Comparison of ENCODE assay signal across 18 cellular contexts in the genomic region with DNA sequence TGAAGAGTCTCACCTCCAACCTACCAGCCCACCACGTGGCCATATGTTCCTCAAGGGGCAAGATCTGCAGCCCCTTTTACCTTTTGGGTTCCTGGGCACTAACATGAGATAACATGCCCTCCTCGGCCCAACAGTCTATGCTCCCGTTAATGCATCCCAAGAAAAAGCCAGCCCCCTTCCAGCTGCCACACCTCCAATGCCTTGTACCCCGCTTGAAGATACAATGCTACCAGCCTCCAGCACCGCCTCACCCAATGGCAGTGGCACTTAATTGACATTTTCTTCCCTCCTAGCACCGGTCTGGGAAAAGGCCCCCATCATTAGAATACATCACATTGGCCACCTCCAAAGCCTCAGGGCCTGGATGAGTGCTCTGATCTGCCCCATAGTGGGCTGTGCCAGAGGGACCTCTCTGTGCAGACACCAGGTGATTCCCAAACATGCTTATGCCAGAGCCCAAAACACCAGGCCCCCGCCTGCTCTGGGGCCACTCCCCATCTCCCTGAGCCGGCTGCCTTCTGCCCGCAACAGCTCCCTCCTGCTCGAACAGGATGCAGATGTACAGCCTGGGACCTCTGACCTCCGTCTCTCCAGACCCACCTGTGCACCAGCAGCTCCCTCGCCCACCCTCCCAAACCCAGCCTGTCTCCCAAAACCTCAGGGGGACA.
DNase-seq lines count a peak whose midpoint lies in the region; ATAC-seq and TF ChIP-seq lines count a peak whose summit lies in the region.
"Had no signal": no experiment of that assay in that cellular context is flagged by ENCODE, and none has a peak within 500 bp of the region (broad histone marks: within the 10 kb centered on the region; RNA-seq: fewer than 3 reads in every experiment).

No MANE protein-coding gene starts in this region.

- no peaks in the 10 kb centered on the region for H3K9me3 Mint-ChIP-seq in T-helper 1 cell treated with Interleukin-12 subunit alpha and Interleukin-12 subunit beta and Interleukin-4 antibody, amounts not matched to agents 30 μg/mL and 1 μg/mL, for 36 hours
- H3K9me3 Mint-ChIP-seq in CD4-positive, CD25-positive, alpha-beta regulatory T cell, result no peaks in the 10 kb centered on the region
- H3K9me3 Mint-ChIP-seq in chondrocyte (ENCODE audit: low read depth), result no peaks in the 10 kb centered on the region
- H3K9me3 Mint-ChIP-seq in activated CD4-positive, alpha-beta T cell treated with anti-CD3 and anti-CD28 coated beads, Interleukin-2, amount 10 ng/mL, durations not matched to agents 24 days and 14 days, result no peaks in the 10 kb centered on the region

- H4K91ac ChIP-seq in neuronal stem cell (ENCODE audit: low read depth, low read length, poor library complexity), result no peak overlapping the region

- TF ChIP-seq CTCF in chondrocyte (IDR thresholded peaks at IDR 0.05), result no peak

- peak overlapping the region; percentile 17 for H3K23ac ChIP-seq in neuronal stem cell (ENCODE audit: low read depth, low read length, poor library complexity)

- H3K4me3 Mint-ChIP-seq in T-helper 1 cell treated with Interleukin-12 subunit alpha and Interleukin-12 subunit beta and Interleukin-4 antibody, amounts not matched to agents 30 μg/mL and 1 μg/mL, for 36 hours, result no peak overlapping the region
- H3K4me3 Mint-ChIP-seq in CD4-positive, CD25-positive, alpha-beta regulatory T cell, result no peak overlapping the region
- no peak overlapping the region for H3K4me3 Mint-ChIP-seq in chondrocyte (ENCODE audit: unreplicated experiment)
- H3K4me3 Mint-ChIP-seq in activated CD4-positive, alpha-beta T cell treated with anti-CD3 and anti-CD28 coated beads, Interleukin-2, amount 10 ng/mL, durations not matched to agents 24 days and 14 days, result no peak overlapping the region

- H3K27ac ChIP-seq in CD4-positive, CD25-positive, alpha-beta regulatory T cell (ENCODE audit: insufficient read depth, low read length, poor library complexity, severe bottlenecking), result no peak overlapping the region
- no peak overlapping the region for H3K27ac ChIP-seq in neuronal stem cell (replicated peaks; ENCODE audit: low read length)

- no peak overlapping the region for H3K9ac ChIP-seq in neuronal stem cell (ENCODE audit: low read depth, low read length, poor library complexity)

- no peaks in the 10 kb centered on the region for H3K9me3 ChIP-seq in CD4-positive, CD25-positive, alpha-beta regulatory T cell (ENCODE audit: control insufficient read depth in 2 of 2, low read length in 2 of 2)
- no peaks in the 10 kb centered on the region for H3K9me3 ChIP-seq in neuronal stem cell (replicated peaks in 1 of 2; ENCODE audit: control insufficient read depth in 2 of 2, insufficient read depth in 1 of 2, low read depth in 1 of 2, low read length in 2 of 2)

- no peak overlapping the region for H2AFZ ChIP-seq in neuronal stem cell (ENCODE audit: low read length)

- H4K8ac ChIP-seq in neuronal stem cell (ENCODE audit: low read depth, low read length), result no peak overlapping the region

- no peak overlapping the region for H2BK15ac ChIP-seq in neuronal stem cell (ENCODE audit: low read length)

- ATAC-seq in CD4-positive, CD25-positive, alpha-beta regulatory T cell (ENCODE audit: low read depth in 2 of 2), result no peak
- ATAC-seq: HCT116, K562 had no signal

- DNase-seq in T-helper 1 cell (no peak), chondrocyte (ENCODE audit: low spot score) (peak; percentile 59), neuronal stem cell (ENCODE audit: low spot score) (no peak), NCI-H226 (no peak), NCI-H146 treated with DMSO at 0.1 percent for 48 hours (lab: John Stamatoyannopoulos, UW; ENCODE audit: unreplicated experiment) (no peak)
- DNase-seq in CD4-positive, CD25-positive, alpha-beta regulatory T cell, result no peak
- no peak for DNase-seq in activated CD4-positive, alpha-beta T cell treated with anti-CD3 and anti-CD28 coated beads, Interleukin-2, amount 10 ng/mL, durations not matched to agents 24 days and 14 days
- DNase-seq: 8988T; C1 segment of cervical spinal cord; DMS79 treated with DMSO at 0.1 percent for 48 hours; NCI-H1694 treated with DMSO at 0.1 percent for 48 hours; NCI-H69; NK-92 treated with Interleukin-12 subunit alpha and Interleukin-12 subunit beta, amount 100 ng/mL, for 24 hours; OCI-M1; RPMI8226 had no signal

- peaks cover 19% of the 10 kb centered on the region for H3K36me3 ChIP-seq in CD4-positive, CD25-positive, alpha-beta regulatory T cell (ENCODE audit: control insufficient read depth, insufficient read depth, low read length)
- peaks cover 4 to 19% of the 10 kb centered on the region in 2 donors for H3K36me3 ChIP-seq in neuronal stem cell (replicated peaks in 1 of 2; ENCODE audit: control insufficient read depth in 2 of 2, insufficient read depth in 2 of 2, low read length in 2 of 2)

- H3K4me2 ChIP-seq in neuronal stem cell (ENCODE audit: insufficient read depth, low read length, poor library complexity, severe bottlenecking), result no peak overlapping the region

- H3K36me3 Mint-ChIP-seq in T-helper 1 cell treated with Interleukin-12 subunit alpha and Interleukin-12 subunit beta and Interleukin-4 antibody, amounts not matched to agents 30 μg/mL and 1 μg/mL, for 36 hours (ENCODE audit: low read depth), result peaks cover 10% of the 10 kb centered on the region
- peaks cover 18% of the 10 kb centered on the region for H3K36me3 Mint-ChIP-seq in CD4-positive, CD25-positive, alpha-beta regulatory T cell
- H3K36me3 Mint-ChIP-seq in chondrocyte (ENCODE audit: low read depth), result peaks cover 13% of the 10 kb centered on the region
- H3K36me3 Mint-ChIP-seq in activated CD4-positive, alpha-beta T cell treated with anti-CD3 and anti-CD28 coated beads, Interleukin-2, amount 10 ng/mL, durations not matched to agents 24 days and 14 days (ENCODE audit: low read depth), result peaks cover 15% of the 10 kb centered on the region

- peak overlapping the region; percentile 57 for H2BK5ac ChIP-seq in neuronal stem cell (ENCODE audit: low read length)

- H3K27me3 ChIP-seq in CD4-positive, CD25-positive, alpha-beta regulatory T cell (ENCODE audit: control insufficient read depth, insufficient read depth, low read length), result no peaks in the 10 kb centered on the region
- no peaks in the 10 kb centered on the region for H3K27me3 ChIP-seq in neuronal stem cell (ENCODE audit: control insufficient read depth in 3 of 3, insufficient read depth in 3 of 3, low read depth in 1 of 3, low read length in 3 of 3)

- H3K27me3 Mint-ChIP-seq in T-helper 1 cell treated with Interleukin-12 subunit alpha and Interleukin-12 subunit beta and Interleukin-4 antibody, amounts not matched to agents 30 μg/mL and 1 μg/mL, for 36 hours (ENCODE audit: low read depth), result no peaks in the 10 kb centered on the region
- no peaks in the 10 kb centered on the region for H3K27me3 Mint-ChIP-seq in CD4-positive, CD25-positive, alpha-beta regulatory T cell
- H3K27me3 Mint-ChIP-seq in chondrocyte (ENCODE audit: low read depth), result no peaks in the 10 kb centered on the region
- no peaks in the 10 kb centered on the region for H3K27me3 Mint-ChIP-seq in activated CD4-positive, alpha-beta T cell treated with anti-CD3 and anti-CD28 coated beads, Interleukin-2, amount 10 ng/mL, durations not matched to agents 24 days and 14 days

- H3K79me1 ChIP-seq in neuronal stem cell (ENCODE audit: low read depth, low read length), result peaks cover 10% of the 10 kb centered on the region

- no peak overlapping the region for H2BK12ac ChIP-seq in neuronal stem cell (ENCODE audit: low read length)

- no peak overlapping the region for H3K14ac ChIP-seq in neuronal stem cell (ENCODE audit: low read length)

- H3K4me1 Mint-ChIP-seq in T-helper 1 cell treated with Interleukin-12 subunit alpha and Interleukin-12 subunit beta and Interleukin-4 antibody, amounts not matched to agents 30 μg/mL and 1 μg/mL, for 36 hours (ENCODE audit: low read depth), result peaks cover 20% of the 10 kb centered on the region
- H3K4me1 Mint-ChIP-seq in CD4-positive, CD25-positive, alpha-beta regulatory T cell, result peaks cover 0 to 46% (median 20%) of the 10 kb centered on the region in 4 donors
- peaks cover 27% of the 10 kb centered on the region for H3K4me1 Mint-ChIP-seq in chondrocyte (ENCODE audit: low read depth)
- H3K4me1 Mint-ChIP-seq in activated CD4-positive, alpha-beta T cell treated with anti-CD3 and anti-CD28 coated beads, Interleukin-2, amount 10 ng/mL, durations not matched to agents 24 days and 14 days, result peaks cover 15% of the 10 kb centered on the region

- no peak overlapping the region for H2AK5ac ChIP-seq in neuronal stem cell (ENCODE audit: low read depth, low read length)

- no peak overlapping the region for H2BK120ac ChIP-seq in neuronal stem cell (ENCODE audit: low read depth, low read length)

- peak overlapping the region; percentile 32 for H3K18ac ChIP-seq in neuronal stem cell (ENCODE audit: low read length)

- H3K4me3 ChIP-seq in CD4-positive, CD25-positive, alpha-beta regulatory T cell (ENCODE audit: low read depth, low read length), result no peak overlapping the region
- H3K4me3 ChIP-seq in neuronal stem cell (ENCODE audit: low read length in 2 of 2), result no peak overlapping the region
- H3K4me3 ChIP-seq: K562 had no signal

- no peak overlapping the region for H3K4ac ChIP-seq in neuronal stem cell (ENCODE audit: low read length)

- H3K4me1 ChIP-seq in CD4-positive, CD25-positive, alpha-beta regulatory T cell (ENCODE audit: control insufficient read depth, insufficient read depth, low read length, poor library complexity, severe bottlenecking), result peaks cover 31% of the 10 kb centered on the region
- peaks cover 15 to 30% of the 10 kb centered on the region in 2 donors for H3K4me1 ChIP-seq in neuronal stem cell (ENCODE audit: control insufficient read depth in 2 of 2, insufficient read depth in 1 of 2, low read depth in 1 of 2, low read length in 2 of 2)

- intact Hi-C loops in activated CD4-positive, alpha-beta T cell treated with anti-CD3 and anti-CD28 coated beads, Interleukin-2, amount 10 ng/mL, durations not matched to agents 24 days and 14 days (cut with micrococcal nuclease), result no loop called here

- WGBS in neuronal stem cell (ENCODE audit: extremely low coverage in 2 of 2, insufficient read length in 2 of 2, insufficient replicate concordance in 1 of 2), 2 donors, result no CpG with 5 or more reads among the region's 12 CpGs

- H3K27ac Mint-ChIP-seq in T-helper 1 cell treated with Interleukin-12 subunit alpha and Interleukin-12 subunit beta and Interleukin-4 antibody, amounts not matched to agents 30 μg/mL and 1 μg/mL, for 36 hours, result peak overlapping the region; percentile 8
- H3K27ac Mint-ChIP-seq in CD4-positive, CD25-positive, alpha-beta regulatory T cell, result peak overlapping the region; percentile 47 to 75 (median 69)
- no peak overlapping the region for H3K27ac Mint-ChIP-seq in chondrocyte (ENCODE audit: unreplicated experiment)
- H3K27ac Mint-ChIP-seq in activated CD4-positive, alpha-beta T cell treated with anti-CD3 and anti-CD28 coated beads, Interleukin-2, amount 10 ng/mL, durations not matched to agents 24 days and 14 days, result no peak overlapping the region

Comparison
In these comparisons a context has a peak if more than half of its experiments do, and no peak if none do; other contexts are left out.
1. H3K27ac Mint-ChIP-seq: peak in T-helper 1 cell treated with Interleukin-12 subunit alpha and Interleukin-12 subunit beta and Interleukin-4 antibody, amounts not matched to agents 30 μg/mL and 1 μg/mL, for 36 hours (single experiment) and CD4-positive, CD25-positive, alpha-beta regulatory T cell (3 of 3); none in chondrocyte (single experiment) and activated CD4-positive, alpha-beta T cell treated with anti-CD3 and anti-CD28 coated beads, Interleukin-2, amount 10 ng/mL, durations not matched to agents 24 days and 14 days (single experiment).